8 cellular contexts compared by ENCODE assay signal in the genomic region with DNA sequence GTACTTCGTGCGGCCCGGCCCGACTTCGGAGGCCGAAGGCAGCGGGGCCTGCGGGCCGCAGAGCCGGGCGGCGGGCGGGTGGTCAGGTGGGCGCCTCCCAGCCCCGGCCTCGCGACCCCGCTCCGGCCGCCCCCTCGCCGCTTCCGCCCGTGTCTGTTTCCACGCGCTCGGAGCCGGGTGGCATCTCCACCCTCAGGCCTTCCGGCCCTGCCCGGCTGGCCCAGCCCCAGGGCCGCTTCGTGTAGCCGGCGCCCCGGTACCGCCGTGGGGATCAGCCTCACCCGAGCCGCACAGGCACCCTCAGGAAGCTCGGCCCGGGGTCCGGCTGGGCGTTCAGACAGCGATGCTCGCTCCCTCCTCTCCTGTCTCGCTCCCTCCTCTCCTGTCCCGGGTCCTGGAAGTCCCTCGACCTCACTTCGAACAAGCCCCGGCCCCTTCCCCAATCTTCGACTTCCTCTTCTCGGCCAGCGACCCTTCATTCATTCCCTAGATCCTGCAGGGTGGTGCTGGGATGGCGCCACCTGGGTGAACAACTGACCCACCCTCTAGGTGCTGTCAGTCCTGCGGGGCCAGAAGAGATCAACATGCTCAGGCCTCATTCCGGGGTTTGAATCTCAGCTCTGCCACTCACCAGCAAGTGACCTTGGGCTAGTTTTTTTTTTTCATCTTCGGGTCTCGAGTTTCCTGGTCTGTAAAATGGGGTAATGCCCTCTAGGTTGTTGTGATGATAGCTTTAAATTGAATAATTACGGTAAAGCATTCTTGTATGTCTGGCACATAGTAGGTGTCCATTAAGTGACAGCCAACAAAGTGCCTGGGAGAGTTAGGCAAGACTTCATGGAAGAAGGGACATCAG. TPM values are rescaled to one million over a fixed set of nuclear protein-coding genes. Genes with fewer than 3 reads are reported as not detected.
A peak's percentile ranks its signal among the peaks of the same experiment; 100 is the strongest.
DNase-seq lines count a peak whose midpoint lies in the region; ATAC-seq, FAIRE-seq and TF ChIP-seq lines count a peak whose summit lies in the region.

No MANE protein-coding gene starts in this region.

- no peak for TF ChIP-seq CTCF in brain (conservative IDR thresholded peaks at IDR 0.05)
- no peak for TF ChIP-seq CTCF in kidney (IDR thresholded peaks at IDR 0.05; ENCODE audit: borderline replicate concordance, extremely low read depth, insufficient read depth)

- ATAC-seq in GM19035 (IDR thresholded peaks at IDR 0.05; ENCODE audit: unreplicated experiment) (peak; percentile 52), HG03108 (IDR thresholded peaks at IDR 0.05; ENCODE audit: unreplicated experiment) (peak; percentile 29)

- peaks cover 0 to 3% (median 0%) of the 10 kb centered on the region in 5 experiments for H3K9me3 Mint-ChIP-seq in brain

- H3K27ac ChIP-seq in SJSA1 (peak overlapping the region; percentile 49), kidney (ENCODE audit: low read depth in 2 of 2, low read length in 2 of 2) (peak overlapping the region; percentile 71 to 85)

- peak overlapping the region; percentile 81 to 91 for H3K9ac ChIP-seq in kidney (ENCODE audit: low read length in 2 of 2)

- no peak for FAIRE-seq in kidney (lab: Jason Lieb, UNC)

- H3K27me3 ChIP-seq in SJSA1 (replicated peaks), result no peaks in the 10 kb centered on the region

- H3K4me3 ChIP-seq in SJSA1 (peak overlapping the region; percentile 97), kidney (ENCODE audit: low read length in 2 of 2) (peak overlapping the region; percentile 70 to 79)

- peaks cover 29% of the 10 kb centered on the region for H3K36me3 Mint-ChIP-seq in brain

- H3K9me3 ChIP-seq in SJSA1 (replicated peaks) (peaks cover 6% of the 10 kb centered on the region), kidney (ENCODE audit: control insufficient read depth in 1 of 2, low read length in 2 of 2) (no peaks in the 10 kb centered on the region)

- H3K36me3 ChIP-seq in SJSA1, result peaks cover 48% of the 10 kb centered on the region
- H3K36me3 ChIP-seq in kidney (ENCODE audit: control insufficient read depth in 1 of 2, insufficient read depth in 2 of 2, low read length in 2 of 2), result peaks cover 10 to 11% of the 10 kb centered on the region in 2 donors

- peaks cover 9% of the 10 kb centered on the region for H3K4me1 ChIP-seq in SJSA1 (replicated peaks)
- H3K4me1 ChIP-seq in kidney (ENCODE audit: control insufficient read depth in 1 of 2, insufficient read depth in 1 of 2, low read depth in 1 of 2, low read length in 2 of 2), result peaks cover 0 to 11% of the 10 kb centered on the region in 2 donors

- peak overlapping the region; percentile 95 to 100 (median 99) for H3K4me3 Mint-ChIP-seq in brain

- peak; percentile 40 for DNase-seq in CD1c-positive myeloid dendritic cell (ENCODE audit: extremely low spot score)
- peak in 1 of 2 experiments; percentile 71 for DNase-seq in SJSA1 (ENCODE audit: low read depth in 1 of 2, low spot score in 2 of 2)
- no peak for DNase-seq in kidney
- peak; percentile 38 for DNase-seq in stimulated activated CD4-positive, alpha-beta T cell treated with anti-CD3 and anti-CD28 coated beads, Interleukin-4, amount 100 ng/mL, for 1 hour
- no peak for DNase-seq in DMS114 treated with DMSO at 0.1 percent for 48 hours (lab: John Stamatoyannopoulos, UW; ENCODE audit: unreplicated experiment)

- peaks cover 36% of the 10 kb centered on the region for H3K4me1 Mint-ChIP-seq in brain

- intact Hi-C loops in kidney (cut with DNase I), result no loop called here

- H3K27ac Mint-ChIP-seq in brain, result peak overlapping the region; percentile 84 to 99 (median 94)

- H3K27me3 Mint-ChIP-seq in brain, result peaks cover 5% of the 10 kb centered on the region

RNA-seq across cellular contexts. Expression of a gene that starts 0.6 kb away (rescaled TPM):
- 27.9 and 42.3 TPM in 2 replicates for total RNA-seq in SJSA1 (2014; rRNA removed; shearing (Covaris generic))
- polyA plus RNA-seq in brain (ENCODE audit: insufficient read depth, low read depth, low replicate concordance) (65.3 TPM), kidney (ENCODE audit: insufficient read depth, low read depth, low replicate concordance) (62.1 TPM)
- 38.6 TPM for total RNA-seq in kidney

RNA-seq across cellular contexts. Expression of a gene that starts 18.6 kb away (rescaled TPM):
- total RNA-seq in SJSA1 (2014; rRNA removed; shearing (Covaris generic)), result 17.8 and 33.0 TPM in 2 replicates
- polyA plus RNA-seq in brain (ENCODE audit: insufficient read depth, low read depth, low replicate concordance), result 7.8 TPM
- 22.4 TPM for total RNA-seq in kidney
- 30.8 TPM for polyA plus RNA-seq in kidney (ENCODE audit: insufficient read depth, low read depth, low replicate concordance)

RNA-seq across cellular contexts. Expression of a gene that starts 27.6 kb away (rescaled TPM):
- 33.5 and 34.9 TPM in 2 replicates for total RNA-seq in SJSA1 (2014; rRNA removed; shearing (Covaris generic))
- 44.5 TPM for polyA plus RNA-seq in brain (ENCODE audit: insufficient read depth, low read depth, low replicate concordance)
- total RNA-seq in kidney, result 49.5 TPM
- polyA plus RNA-seq in kidney (ENCODE audit: insufficient read depth, low read depth, low replicate concordance), result 33.8 TPM

RNA-seq across cellular contexts. Expression of a gene that starts 27.8 kb away (rescaled TPM):
- total RNA-seq in SJSA1 (2014; rRNA removed; shearing (Covaris generic)), result 26.8 and 31.0 TPM in 2 replicates
- polyA plus RNA-seq in brain (ENCODE audit: insufficient read depth, low read depth, low replicate concordance), result 9.3 TPM
- 20.2 TPM for total RNA-seq in kidney
- 9.9 TPM for polyA plus RNA-seq in kidney (ENCODE audit: insufficient read depth, low read depth, low replicate concordance)

RNA-seq across cellular contexts. Expression of a gene that starts 39.8 kb away (rescaled TPM):
- total RNA-seq in SJSA1 (2014; rRNA removed; shearing (Covaris generic)), result 0.21 TPM in 1 of 2 replicates, not detected in the other
- not detected for polyA plus RNA-seq in brain (ENCODE audit: insufficient read depth, low read depth, low replicate concordance)
- total RNA-seq in kidney, result 2.6 TPM
- 11.5 TPM for polyA plus RNA-seq in kidney (ENCODE audit: insufficient read depth, low read depth, low replicate concordance)

Comparison
In these comparisons a context has a peak if more than half of its experiments do, and no peak if none do; other contexts are left out.
1. DNase-seq: peak in CD1c-positive myeloid dendritic cell (single experiment) and stimulated activated CD4-positive, alpha-beta T cell treated with anti-CD3 and anti-CD28 coated beads, Interleukin-4, amount 100 ng/mL, for 1 hour (single experiment); none in kidney (single experiment) and DMS114 treated with DMSO at 0.1 percent for 48 hours (single experiment).